In genomic region chr12:46267618-46268348, GRCh38 we compare ENCODE assay signal across 1 cellular context.
TF ChIP-seq lines count a peak whose summit lies in the region.

No MANE protein-coding gene starts in this region.

TF ChIP-seq in GM12878, 131 proteins besides CTCF, POLR2A, EP300 and RAD21 (continued from another document and continues in another):
- TF ChIP-seq, protein P1, sequence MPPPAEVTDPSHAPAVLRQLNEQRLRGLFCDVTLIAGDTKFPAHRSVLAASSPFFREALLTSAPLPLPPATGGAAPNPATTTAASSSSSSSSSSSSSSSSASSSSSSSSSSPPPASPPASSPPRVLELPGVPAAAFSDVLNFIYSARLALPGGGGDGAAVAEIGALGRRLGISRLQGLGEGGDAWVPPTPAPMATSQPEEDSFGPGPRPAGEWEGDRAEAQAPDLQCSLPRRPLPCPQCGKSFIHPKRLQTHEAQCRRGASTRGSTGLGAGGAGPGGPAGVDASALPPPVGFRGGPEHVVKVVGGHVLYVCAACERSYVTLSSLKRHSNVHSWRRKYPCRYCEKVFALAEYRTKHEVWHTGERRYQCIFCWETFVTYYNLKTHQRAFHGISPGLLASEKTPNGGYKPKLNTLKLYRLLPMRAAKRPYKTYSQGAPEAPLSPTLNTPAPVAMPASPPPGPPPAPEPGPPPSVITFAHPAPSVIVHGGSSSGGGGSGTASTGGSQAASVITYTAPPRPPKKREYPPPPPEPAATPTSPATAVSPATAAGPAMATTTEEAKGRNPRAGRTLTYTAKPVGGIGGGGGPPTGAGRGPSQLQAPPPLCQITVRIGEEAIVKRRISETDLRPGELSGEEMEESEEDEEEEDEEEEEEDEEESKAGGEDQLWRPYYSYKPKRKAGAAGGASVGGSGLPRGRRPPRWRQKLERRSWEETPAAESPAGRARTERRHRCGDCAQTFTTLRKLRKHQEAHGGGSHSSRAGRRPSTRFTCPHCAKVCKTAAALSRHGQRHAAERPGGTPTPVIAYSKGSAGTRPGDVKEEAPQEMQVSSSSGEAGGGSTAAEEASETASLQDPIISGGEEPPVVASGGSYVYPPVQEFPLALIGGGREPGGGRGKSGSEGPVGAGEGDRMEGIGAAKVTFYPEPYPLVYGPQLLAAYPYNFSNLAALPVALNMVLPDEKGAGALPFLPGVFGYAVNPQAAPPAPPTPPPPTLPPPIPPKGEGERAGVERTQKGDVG (CRISPR knock-in tag; IDR thresholded peaks at IDR 0.05), result no peak
- TF ChIP-seq MTA3 (IDR thresholded peaks at IDR 0.05; ENCODE audit: borderline replicate concordance, low read length) (no peak), IRF4 (IDR thresholded peaks at IDR 0.05; ENCODE audit: low read depth, low read length) (no peak), E4F1 (IDR thresholded peaks at IDR 0.05; ENCODE audit: borderline replicate concordance, partially characterized antibody) (no peak), MXI1 (IDR thresholded peaks at IDR 0.05; ENCODE audit: low read depth, low read length) (no peak), ESRRA (IDR thresholded peaks at IDR 0.05; ENCODE audit: low read length) (no peak), ZNF24 (IDR thresholded peaks at IDR 0.05) (no peak), EGR1 (IDR thresholded peaks at IDR 0.05; ENCODE audit: borderline replicate concordance in 1 of 2, low read depth in 2 of 2, low read length in 2 of 2) (0 out of 3 replicates have a peak, but pooled peaks of 1 of the 2 experiments have one; percentile 14), HDAC6 (IDR thresholded peaks at IDR 0.05; ENCODE audit: unreplicated experiment) (no peak), CREM (IDR thresholded peaks at IDR 0.05; ENCODE audit: low read depth) (no peak), RELA (IDR thresholded peaks at IDR 0.05; ENCODE audit: borderline replicate concordance, partially characterized antibody) (no peak), ZNF622 (IDR thresholded peaks at IDR 0.05) (no peak), MYB (IDR thresholded peaks at IDR 0.05; ENCODE audit: borderline replicate concordance, low read depth, low read length) (no peak), NR2C1 (IDR thresholded peaks at IDR 0.05) (no peak), POLR2AphosphoS5 (IDR thresholded peaks at IDR 0.05; ENCODE audit: low read length) (0 out of 2 replicates have a peak, but pooled peaks have one; percentile 12), NKRF (conservative IDR thresholded peaks at IDR 0.05) (no peak), SMC3 (IDR thresholded peaks at IDR 0.05; ENCODE audit: borderline replicate concordance, low read length) (no peak), LARP7 (IDR thresholded peaks at IDR 0.05) (peak; percentile 56; the same call in 1 of the 2 replicates), TAF1 (IDR thresholded peaks at IDR 0.05; ENCODE audit: borderline replicate concordance, low read depth, low read length) (no peak; the same call in 1 of the 2 replicates), RB1 (IDR thresholded peaks at IDR 0.05; ENCODE audit: borderline replicate concordance) (no peak), FOXM1 (IDR thresholded peaks at IDR 0.05; ENCODE audit: low read depth, low read length) (no peak), TCF7 (IDR thresholded peaks at IDR 0.05; ENCODE audit: borderline replicate concordance) (no peak), RCOR1 (conservative IDR thresholded peaks at IDR 0.05; ENCODE audit: low read depth, low read length) (no peak; the same call in 1 of the 2 replicates), RUNX3 (IDR thresholded peaks at IDR 0.05; ENCODE audit: low read length) (0 out of 2 replicates have a peak, but pooled peaks have one; percentile 1), SKIL (IDR thresholded peaks at IDR 0.05; ENCODE audit: low read depth, poor library complexity, severe bottlenecking) (no peak), ZNF592 (IDR thresholded peaks at IDR 0.05) (no peak), DPF2 (IDR thresholded peaks at IDR 0.05) (peak; percentile 24; the same call in 1 of the 2 replicates), SUPT20H (IDR thresholded peaks at IDR 0.05; ENCODE audit: borderline replicate concordance, control insufficient read depth, low read depth, low read length) (no peak), ZBED1 (IDR thresholded peaks at IDR 0.05; ENCODE audit: borderline replicate concordance) (peak; percentile 13; the same call in 1 of the 2 replicates), STAT3 (IDR thresholded peaks at IDR 0.05; ENCODE audit: low read depth, low read length) (no peak), ZNF207 (IDR thresholded peaks at IDR 0.05; ENCODE audit: borderline replicate concordance) (no peak), E2F4 (IDR thresholded peaks at IDR 0.05; ENCODE audit: low read depth, low read length) (no peak), PAX8 (IDR thresholded peaks at IDR 0.05) (no peak), EED (IDR thresholded peaks at IDR 0.05; ENCODE audit: low read depth) (peak; percentile 31; the same call in 1 of the 2 replicates), IKZF2 (IDR thresholded peaks at IDR 0.05) (0 out of 4 replicates have a peak, but pooled peaks of 1 of the 2 experiments have one; percentile 29), SRF (IDR thresholded peaks at IDR 0.05; ENCODE audit: low read depth in 2 of 2, low read length in 2 of 2) (no peak)
- TF ChIP-seq, protein P2, sequence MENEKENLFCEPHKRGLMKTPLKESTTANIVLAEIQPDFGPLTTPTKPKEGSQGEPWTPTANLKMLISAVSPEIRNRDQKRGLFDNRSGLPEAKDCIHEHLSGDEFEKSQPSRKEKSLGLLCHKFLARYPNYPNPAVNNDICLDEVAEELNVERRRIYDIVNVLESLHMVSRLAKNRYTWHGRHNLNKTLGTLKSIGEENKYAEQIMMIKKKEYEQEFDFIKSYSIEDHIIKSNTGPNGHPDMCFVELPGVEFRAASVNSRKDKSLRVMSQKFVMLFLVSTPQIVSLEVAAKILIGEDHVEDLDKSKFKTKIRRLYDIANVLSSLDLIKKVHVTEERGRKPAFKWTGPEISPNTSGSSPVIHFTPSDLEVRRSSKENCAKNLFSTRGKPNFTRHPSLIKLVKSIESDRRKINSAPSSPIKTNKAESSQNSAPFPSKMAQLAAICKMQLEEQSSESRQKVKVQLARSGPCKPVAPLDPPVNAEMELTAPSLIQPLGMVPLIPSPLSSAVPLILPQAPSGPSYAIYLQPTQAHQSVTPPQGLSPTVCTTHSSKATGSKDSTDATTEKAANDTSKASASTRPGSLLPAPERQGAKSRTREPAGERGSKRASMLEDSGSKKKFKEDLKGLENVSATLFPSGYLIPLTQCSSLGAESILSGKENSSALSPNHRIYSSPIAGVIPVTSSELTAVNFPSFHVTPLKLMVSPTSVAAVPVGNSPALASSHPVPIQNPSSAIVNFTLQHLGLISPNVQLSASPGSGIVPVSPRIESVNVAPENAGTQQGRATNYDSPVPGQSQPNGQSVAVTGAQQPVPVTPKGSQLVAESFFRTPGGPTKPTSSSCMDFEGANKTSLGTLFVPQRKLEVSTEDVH (IDR thresholded peaks at IDR 0.05; ENCODE audit: low read depth, partially characterized antibody), result no peak
- TF ChIP-seq, protein P3, sequence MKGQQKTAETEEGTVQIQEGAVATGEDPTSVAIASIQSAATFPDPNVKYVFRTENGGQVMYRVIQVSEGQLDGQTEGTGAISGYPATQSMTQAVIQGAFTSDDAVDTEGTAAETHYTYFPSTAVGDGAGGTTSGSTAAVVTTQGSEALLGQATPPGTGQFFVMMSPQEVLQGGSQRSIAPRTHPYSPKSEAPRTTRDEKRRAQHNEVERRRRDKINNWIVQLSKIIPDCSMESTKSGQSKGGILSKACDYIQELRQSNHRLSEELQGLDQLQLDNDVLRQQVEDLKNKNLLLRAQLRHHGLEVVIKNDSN (IDR thresholded peaks at IDR 0.05; ENCODE audit: borderline replicate concordance, extremely low read length, insufficient read depth, low read depth, low read length), result no peak
